Comparison of ENCODE assay signal across 23 cellular contexts in genomic region chr9:128644452-128644851, GRCh38.
"Had no signal": no experiment of that assay in that cellular context is flagged by ENCODE, and none has a peak within 500 bp of the region (broad histone marks: within the 10 kb centered on the region; RNA-seq: fewer than 3 reads in every experiment).

No MANE protein-coding gene starts in this region.

- H3K4me2 ChIP-seq: hepatocyte had no signal

- H3K36me3 Mint-ChIP-seq: memory B cell, naive B cell had no signal

- H3K4me1 ChIP-seq: pancreas, sigmoid colon had no signal

- H3K27ac ChIP-seq: brain microvascular endothelial cell, epithelial cell of prostate, hepatocyte, pancreas, sigmoid colon, tibial artery had no signal

- H3K36me3 ChIP-seq: pancreas had no signal

- H3K27ac Mint-ChIP-seq: activated CD4-positive, alpha-beta memory T cell treated with anti-CD3 and anti-CD28 coated beads for 36 hours; activated naive CD8-positive, alpha-beta T cell treated with anti-CD3 and anti-CD28 coated beads, Interleukin-2, amount 10 ng/mL, durations not matched to agents 7 days and 5 days; endodermal cell; T-helper 2 cell treated with Interferon-gamma antibody and Interleukin-4, amounts not matched to agents 5 μg/mL and 100 μg/mL, for 36 hours had no signal

- H3K9me3 Mint-ChIP-seq: activated CD4-positive, alpha-beta memory T cell treated with anti-CD3 and anti-CD28 coated beads for 36 hours; activated naive CD8-positive, alpha-beta T cell treated with anti-CD3 and anti-CD28 coated beads, Interleukin-2, amount 10 ng/mL, durations not matched to agents 7 days and 5 days; endodermal cell; memory B cell; naive B cell; T-helper 2 cell treated with Interferon-gamma antibody and Interleukin-4, amounts not matched to agents 5 μg/mL and 100 μg/mL, for 36 hours had no signal

- H3K27me3 Mint-ChIP-seq: activated CD4-positive, alpha-beta memory T cell treated with anti-CD3 and anti-CD28 coated beads for 36 hours; activated naive CD8-positive, alpha-beta T cell treated with anti-CD3 and anti-CD28 coated beads, Interleukin-2, amount 10 ng/mL, durations not matched to agents 7 days and 5 days; memory B cell; naive B cell had no signal

- ATAC-seq: mucosa of descending colon had no signal

- DNase-seq: activated CD4-positive, alpha-beta memory T cell treated with anti-CD3 and anti-CD28 coated beads for 36 hours; activated CD4-positive, alpha-beta T cell treated with anti-CD3 and anti-CD28 coated beads for 4 hours; activated naive CD8-positive, alpha-beta T cell treated with anti-CD3 and anti-CD28 coated beads, Interleukin-2, amount 10 ng/mL, durations not matched to agents 7 days and 5 days; activated T-cell treated with anti-CD3 and anti-CD28 coated beads for 4 hours; brain microvascular endothelial cell; central memory CD4-positive, alpha-beta T cell; endodermal cell; foreskin fibroblast; mucosa of descending colon; naive B cell; pancreas; sigmoid colon; spleen; stimulated activated CD4-positive, alpha-beta T cell treated with anti-CD3 and anti-CD28 coated beads, Interleukin-4, amount 100 ng/mL, for 4 hours; stimulated activated naive CD4-positive, alpha-beta T cell treated with Interleukin-2 at 50 U/mL for 16 hours; tibial artery had no signal

- H3K4me1 Mint-ChIP-seq: endodermal cell had no signal

- FAIRE-seq: colon, pancreas, TTC549, urothelium cell line had no signal

- H3K4me3 ChIP-seq: hepatocyte, mucosa of descending colon, pancreas, sigmoid colon, spleen, tibial artery had no signal

- H3K9me3 ChIP-seq: mucosa of descending colon, pancreas, sigmoid colon, spleen, tibial artery had no signal

- H3K4me3 Mint-ChIP-seq: activated CD4-positive, alpha-beta memory T cell treated with anti-CD3 and anti-CD28 coated beads for 36 hours; activated naive CD8-positive, alpha-beta T cell treated with anti-CD3 and anti-CD28 coated beads, Interleukin-2, amount 10 ng/mL, durations not matched to agents 7 days and 5 days; endodermal cell; memory B cell; naive B cell; T-helper 2 cell treated with Interferon-gamma antibody and Interleukin-4, amounts not matched to agents 5 μg/mL and 100 μg/mL, for 36 hours had no signal

- H3K27me3 ChIP-seq: brain microvascular endothelial cell, hepatocyte, pancreas, sigmoid colon, spleen, tibial artery had no signal

- H2AFZ ChIP-seq: hepatocyte had no signal
